19 cellular contexts compared by ENCODE assay signal in the genomic region with DNA sequence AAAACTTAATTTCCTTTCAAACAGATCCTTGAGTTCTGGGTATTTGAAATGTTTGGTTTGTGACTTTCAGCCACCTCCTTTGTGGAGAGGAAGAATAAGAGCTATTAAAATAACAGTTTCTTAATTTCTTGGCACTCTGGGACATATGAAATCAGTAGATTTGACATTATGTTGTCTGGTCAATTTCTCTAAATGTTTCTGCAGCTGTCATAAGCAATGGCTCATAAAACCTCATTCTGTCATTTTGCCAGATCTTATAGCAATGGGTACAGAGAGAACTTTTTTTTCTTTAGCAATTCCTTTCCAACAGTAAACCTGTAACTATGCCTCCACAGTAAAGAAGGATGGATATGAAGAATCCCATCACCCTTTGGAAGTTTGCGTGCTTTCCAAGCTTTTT. TPM values are rescaled to one million over a fixed set of nuclear protein-coding genes. Genes with fewer than 3 reads are reported as not detected.
A peak's percentile ranks its signal among the peaks of the same experiment; 100 is the strongest.
DNase-seq lines count a peak whose midpoint lies in the region; FAIRE-seq and TF ChIP-seq lines count a peak whose summit lies in the region.
"Had no signal": no experiment of that assay in that cellular context is flagged by ENCODE, and none has a peak within 500 bp of the region (broad histone marks: within the 10 kb centered on the region; RNA-seq: fewer than 3 reads in every experiment).

No MANE protein-coding gene starts in this region.

- peak overlapping the region; percentile 40; the same call in 1 of the 2 replicates for H3K27ac ChIP-seq in GM23248
- H3K27ac ChIP-seq in SK-N-SH (ENCODE audit: low read depth in 2 of 2, low read length in 1 of 2): peak overlapping the region in 1 of 2 experiments; percentile 64; a peak in 3 of 4 replicates
- H3K27ac ChIP-seq in thyroid gland: no peak overlapping the region
- H3K27ac ChIP-seq: foreskin keratinocyte, ovary had no signal

- H3K4me3 ChIP-seq in GM23248 (no peak overlapping the region), SK-N-SH (ENCODE audit: low read depth in 2 of 2, low read length in 1 of 2) (no peak overlapping the region), fibroblast of pulmonary artery (replicated peaks; ENCODE audit: low read depth, low read length) (no peak overlapping the region), skeletal muscle satellite cell (ENCODE audit: low read length) (peak overlapping the region; percentile 26), thyroid gland (replicated peaks in 1 of 3) (no peak overlapping the region)
- H3K4me3 ChIP-seq: GM23338, ovary had no signal

- H3K4me1 ChIP-seq in GM23248 (ENCODE audit: insufficient read depth) (peaks cover 89% of the 10 kb centered on the region), SK-N-SH (ENCODE audit: control insufficient read depth in 1 of 2, insufficient read depth in 2 of 2, low read depth in 1 of 2, low read length in 1 of 2) (peaks cover 6 to 36% of the 10 kb centered on the region in 2 experiments; a peak in 3 of 4 replicates), skeletal muscle satellite cell (ENCODE audit: control insufficient read depth, insufficient read depth, low read length) (peaks cover 80% of the 10 kb centered on the region), thyroid gland (peaks cover 51 to 81% of the 10 kb centered on the region in 2 donors)
- H3K4me1 ChIP-seq: BE2C had no signal

- FAIRE-seq in HTR-8/SVneo (lab: Jason Lieb, UNC) (no peak), GM12892 (lab: Jason Lieb, UNC) (no peak)

- H3K9ac ChIP-seq in GM23248: no peak overlapping the region
- no peak overlapping the region for H3K9ac ChIP-seq in SK-N-SH
- H3K9ac ChIP-seq in skeletal muscle satellite cell (ENCODE audit: low read depth, low read length): peak overlapping the region; percentile 49

- DNase-seq in GM23248 (peak; percentile 48), SK-N-SH (no peak), fibroblast of pulmonary artery (ENCODE audit: low read depth) (peak; percentile 42), HTR-8/SVneo (ENCODE audit: insufficient read length, low spot score) (no peak), GM12892 (ENCODE audit: insufficient read length) (no peak), thyroid gland (no peak)
- DNase-seq: activated CD8-positive, alpha-beta memory T cell treated with anti-CD3 and anti-CD28 coated beads for 24 hours; BE2C; DMS 273 treated with DMSO at 0.1 percent for 48 hours; effector memory CD4-positive, alpha-beta T cell; foreskin keratinocyte; KBM-7; NCI-H1417 treated with DMSO at 0.1 percent for 48 hours; NCI-H226; ovary; SIG-M5; stimulated activated CD4-positive, alpha-beta T cell treated with anti-CD3 and anti-CD28 coated beads, Interleukin-4, amount 100 ng/mL, for 1 hour had no signal

- intact Hi-C loops in thyroid gland (cut with DNase I): no loop called here

- H3K36me3 ChIP-seq in GM23248 (ENCODE audit: low read depth): no peaks in the 10 kb centered on the region
- no peaks in the 10 kb centered on the region for H3K36me3 ChIP-seq in SK-N-SH (replicated peaks in 1 of 2; ENCODE audit: control insufficient read depth in 1 of 2, insufficient read depth in 2 of 2, low read length in 1 of 2)
- H3K36me3 ChIP-seq in skeletal muscle satellite cell (ENCODE audit: insufficient read depth, low read length): peaks cover 4% of the 10 kb centered on the region
- no peaks in the 10 kb centered on the region for H3K36me3 ChIP-seq in thyroid gland
- H3K36me3 ChIP-seq: BE2C, ovary had no signal

- H3F3A ChIP-seq in GM23248 (ENCODE audit: insufficient read depth) (peaks cover 62% of the 10 kb centered on the region), SK-N-SH (replicated peaks; ENCODE audit: insufficient read depth) (peaks cover 10% of the 10 kb centered on the region)

- WGBS in GM23248 (ENCODE audit: low coverage in 1 of 2, low lambda C conversion rate in 2 of 2, missing lambda C conversion rate in 2 of 2), 2 experiments: 97 to 100% methylated on average over 1 of the region's 1 CpG
- WGBS in SK-N-SH (ENCODE audit: low lambda C conversion rate): 95% methylated on average over 1 of the region's 1 CpG
- 27 to 35% methylated on average over 1 of the region's 1 CpG for WGBS in thyroid gland, 2 donors

- no peak for TF ChIP-seq RAD21 in SK-N-SH (IDR thresholded peaks at IDR 0.05; ENCODE audit: low read length)

- CTCF ChIA-PET in SK-N-SH (lab: Yijun Ruan, JAX): interaction anchor here (0.9 to 1.6 kb wide), 3 partner anchors 17 to 29 kb away, joined by 3 read pairs; no protein-coding TSS in a partner anchor

- H2AFZ ChIP-seq in GM23248 (no peak overlapping the region), SK-N-SH (ENCODE audit: low read depth) (no peak overlapping the region)
- H2AFZ ChIP-seq: GM23338 had no signal

- H3K9me3 ChIP-seq in GM23248 (ENCODE audit: low read depth) (no peaks in the 10 kb centered on the region), SK-N-SH (no peaks in the 10 kb centered on the region), skeletal muscle satellite cell (replicated peaks; ENCODE audit: low read length) (no peaks in the 10 kb centered on the region), thyroid gland (no peaks in the 10 kb centered on the region)
- H3K9me3 ChIP-seq: BE2C, ovary had no signal

- H4K20me1 ChIP-seq in GM23248 (ENCODE audit: insufficient read depth) (peaks cover 33% of the 10 kb centered on the region), SK-N-SH (ENCODE audit: insufficient read depth) (peaks cover 92% of the 10 kb centered on the region)

- TF ChIP-seq CTCF in SK-N-SH (IDR thresholded peaks at IDR 0.05) (no peak), fibroblast of pulmonary artery (IDR thresholded peaks at IDR 0.05; ENCODE audit: low read length, missing control alignments) (no peak), thyroid gland (IDR thresholded peaks at IDR 0.05) (no peak)

- TF ChIP-seq POLR2A in GM12892 (IDR thresholded peaks at IDR 0.05; ENCODE audit: low read depth, low read length) (no peak), thyroid gland (IDR thresholded peaks at IDR 0.05) (no peak)

- H3K4me2 ChIP-seq in GM23248 (ENCODE audit: unreplicated experiment): peak overlapping the region; percentile 17
- peak overlapping the region; percentile 17; the same call in 1 of the 2 replicates for H3K4me2 ChIP-seq in SK-N-SH
- H3K4me2 ChIP-seq in skeletal muscle satellite cell (ENCODE audit: low read length): peak overlapping the region; percentile 62
- H3K4me2 ChIP-seq: GM23338 had no signal

- no peaks in the 10 kb centered on the region for H3K27me3 ChIP-seq in GM23248 (replicated peaks; ENCODE audit: insufficient read depth)
- H3K27me3 ChIP-seq in SK-N-SH (ENCODE audit: insufficient read depth): no peaks in the 10 kb centered on the region
- no peaks in the 10 kb centered on the region for H3K27me3 ChIP-seq in skeletal muscle satellite cell (ENCODE audit: control insufficient read depth, insufficient read depth, low read length)
- H3K27me3 ChIP-seq in thyroid gland: no peaks in the 10 kb centered on the region
- H3K27me3 ChIP-seq: BE2C, foreskin keratinocyte, ovary had no signal

- TF ChIP-seq EP300 in SK-N-SH (IDR thresholded peaks at IDR 0.05; ENCODE audit: borderline replicate concordance in 1 of 2, low read depth in 1 of 2, low read length in 1 of 2): no peak

- H3K9me2 ChIP-seq in GM23248 (ENCODE audit: insufficient read depth) (no peaks in the 10 kb centered on the region), SK-N-SH (no peaks in the 10 kb centered on the region)

- in situ Hi-C loops in GM23248 (cut with MboI): no loop called here

- peaks cover 99% of the 10 kb centered on the region for H3K79me2 ChIP-seq in GM23248 (ENCODE audit: insufficient read depth)
- peaks cover 97% of the 10 kb centered on the region for H3K79me2 ChIP-seq in SK-N-SH (ENCODE audit: insufficient read depth)

- POLR2A ChIA-PET in SK-N-SH (lab: Yijun Ruan, JAX): no interaction called here

TF ChIP-seq in SK-N-SH, 30 proteins besides CTCF, POLR2A, EP300 and RAD21 (continues in another document):
- peak; percentile 53; the same call in 1 of the 2 replicates for TF ChIP-seq NFIC (IDR thresholded peaks at IDR 0.05; ENCODE audit: borderline replicate concordance)
- TF ChIP-seq, protein P1, sequence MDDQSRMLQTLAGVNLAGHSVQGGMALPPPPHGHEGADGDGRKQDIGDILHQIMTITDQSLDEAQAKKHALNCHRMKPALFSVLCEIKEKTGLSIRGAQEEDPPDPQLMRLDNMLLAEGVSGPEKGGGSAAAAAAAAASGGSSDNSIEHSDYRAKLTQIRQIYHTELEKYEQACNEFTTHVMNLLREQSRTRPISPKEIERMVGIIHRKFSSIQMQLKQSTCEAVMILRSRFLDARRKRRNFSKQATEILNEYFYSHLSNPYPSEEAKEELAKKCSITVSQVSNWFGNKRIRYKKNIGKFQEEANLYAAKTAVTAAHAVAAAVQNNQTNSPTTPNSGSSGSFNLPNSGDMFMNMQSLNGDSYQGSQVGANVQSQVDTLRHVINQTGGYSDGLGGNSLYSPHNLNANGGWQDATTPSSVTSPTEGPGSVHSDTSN (IDR thresholded peaks at IDR 0.05): peak; percentile 85
- TF ChIP-seq, protein P2, sequence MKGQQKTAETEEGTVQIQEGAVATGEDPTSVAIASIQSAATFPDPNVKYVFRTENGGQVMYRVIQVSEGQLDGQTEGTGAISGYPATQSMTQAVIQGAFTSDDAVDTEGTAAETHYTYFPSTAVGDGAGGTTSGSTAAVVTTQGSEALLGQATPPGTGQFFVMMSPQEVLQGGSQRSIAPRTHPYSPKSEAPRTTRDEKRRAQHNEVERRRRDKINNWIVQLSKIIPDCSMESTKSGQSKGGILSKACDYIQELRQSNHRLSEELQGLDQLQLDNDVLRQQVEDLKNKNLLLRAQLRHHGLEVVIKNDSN (IDR thresholded peaks at IDR 0.05; ENCODE audit: borderline replicate concordance, low read depth): no peak
- TF ChIP-seq ELF1 (IDR thresholded peaks at IDR 0.05): no peak
- TF ChIP-seq SIN3A (IDR thresholded peaks at IDR 0.05; ENCODE audit: borderline replicate concordance, low read depth, low read length): no peak
- TF ChIP-seq, protein P3, sequence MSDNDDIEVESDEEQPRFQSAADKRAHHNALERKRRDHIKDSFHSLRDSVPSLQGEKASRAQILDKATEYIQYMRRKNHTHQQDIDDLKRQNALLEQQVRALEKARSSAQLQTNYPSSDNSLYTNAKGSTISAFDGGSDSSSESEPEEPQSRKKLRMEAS (IDR thresholded peaks at IDR 0.05; ENCODE audit: low read depth): no peak
- TF ChIP-seq GABPA (IDR thresholded peaks at IDR 0.05; ENCODE audit: low read depth): no peak
- TF ChIP-seq RFX5 (IDR thresholded peaks at IDR 0.05; ENCODE audit: low read length): no peak
- peak; percentile 31 for TF ChIP-seq JUND (IDR thresholded peaks at IDR 0.05)

RNA-seq across cellular contexts. Expression of a gene that starts 52.6 kb away (rescaled TPM):
- 686 and 727 TPM in 2 replicates for total RNA-seq in GM23248 (2014; rRNA removed; shearing (Covaris generic))
- polyA plus RNA-seq in GM23248 (2016; fragmentation: Nextera tagmentation; extraction: Ambion mirVana): 176 and 185 TPM in 2 replicates
- polyA plus RNA-seq in SK-N-SH (2012; rRNA removed): 90.4 and 101 TPM in 2 replicates
- polyA plus RNA-seq in SK-N-SH (2012; cell fraction: cytosol; rRNA removed): 123 and 125 TPM in 2 replicates
- 56.1 and 106 TPM in 2 replicates for polyA plus RNA-seq in SK-N-SH (2012; cell fraction: nucleus; rRNA removed)
- 721 and 783 TPM in 2 replicates for total RNA-seq in skeletal muscle satellite cell (2012; rRNA removed)
- 3.8 TPM for polyA plus RNA-seq in GM12892 (2012; ENCODE audit: missing spikeins)
- total RNA-seq in thyroid gland: 100 to 1,000 TPM; 150 to 213 (median 174) TPM

Comparison
In these comparisons a context has a peak if more than half of its experiments do, and no peak if none do; other contexts are left out.
1. DNase-seq: peak in GM23248 (single experiment) and fibroblast of pulmonary artery (single experiment); none in SK-N-SH (single experiment), HTR-8/SVneo (single experiment), GM12892 (single experiment) and thyroid gland (0 of 2).
2. Peak in every context shown above with its lines, with median percentiles within 50 percentile points of each other: H3K4me2 ChIP-seq.